In genomic region chr2:217868265-217868892, GRCh38 we compare ENCODE assay signal across 26 cellular contexts.
DNase-seq lines count a peak whose midpoint lies in the region; ATAC-seq, FAIRE-seq and TF ChIP-seq lines count a peak whose summit lies in the region.
"Had no signal": no experiment of that assay in that cellular context is flagged by ENCODE, and none has a peak within 500 bp of the region (broad histone marks: within the 10 kb centered on the region; RNA-seq: fewer than 3 reads in every experiment).

No MANE protein-coding gene starts in this region.

- in situ Hi-C loops in HepG2 (cut with HindIII; ENCODE audit: extremely low pct_ligation_motif_present, low pct_unique_long_range_greater_than_20kb) (no loop called here), transverse colon (cut with MboI; ENCODE audit: low pct_ligation_motif_present in 1 of 4, low pct_unique_long_range_greater_than_20kb in 1 of 4, low sequenced_read_pairs in 3 of 4) (no loop called here)

- 49 to 56% (median 53%) methylated on average over 4 to 5 of the region's 5 CpGs for WGBS in adrenal gland, 4 donors
- 79% methylated on average over 5 of the region's 5 CpGs for WGBS in HepG2 (ENCODE audit: low lambda C conversion rate)
- 81% methylated on average over 5 of the region's 5 CpGs; no CpG with 5 or more reads in 1 of the 2 donors for WGBS in transverse colon (ENCODE audit: low coverage in 1 of 2), 2 donors

- H3K36me3 ChIP-seq in adrenal gland (replicated peaks in 1 of 2): peaks cover 0 to 87% of the 10 kb centered on the region in 2 donors
- peaks cover 17 to 21% of the 10 kb centered on the region in 2 experiments; a peak in 4 of 5 replicates for H3K36me3 ChIP-seq in HepG2 (replicated peaks in 1 of 2; ENCODE audit: control insufficient read depth in 1 of 2, insufficient read depth in 2 of 2, low read length in 2 of 2)
- peaks cover 88% of the 10 kb centered on the region for H3K36me3 ChIP-seq in osteoblast (ENCODE audit: insufficient read depth, low read length)
- H3K36me3 ChIP-seq in transverse colon: no peaks in the 10 kb centered on the region

- peak in 1 of 7 donors; percentile 51 for DNase-seq in adrenal gland
- DNase-seq in HepG2 (ENCODE audit: low spot score): no peak
- no peak for DNase-seq in osteoblast (ENCODE audit: insufficient read length, low spot score, missing footprints)
- DNase-seq in transverse colon: no peak
- no peak for DNase-seq in anterior cingulate cortex (lab: John Stamatoyannopoulos, UW)
- DNase-seq in NCI-H1105 treated with DMSO at 0.1 percent for 48 hours (lab: John Stamatoyannopoulos, UW): no peak
- DNase-seq in head of caudate nucleus: no peak
- DNase-seq: ACHN; activated CD4-positive, alpha-beta T cell treated with anti-CD3 and anti-CD28 coated beads for 48 hours; activated gamma-delta T cell; activated naive CD8-positive, alpha-beta T cell treated with anti-CD3 and anti-CD28 coated beads, Interleukin-2, amount 10 ng/mL, durations not matched to agents 7 days and 5 days; activated T-cell treated with anti-CD3 and anti-CD28 coated beads, Interleukin-2, amount 50 U/mL, for 1 hour; hippocampal formation; Karpas-422; mammary epithelial cell; naive B cell; NCI-H1436 treated with DMSO at 0.1 percent for 48 hours; NCI-H226; NCI-H526 treated with DMSO at 0.1 percent for 48 hours; NK-92 treated with Interleukin-12 subunit alpha and Interleukin-12 subunit beta, amount 100 ng/mL, for 24 hours; stimulated activated CD4-positive, alpha-beta T cell treated with anti-CD3 and anti-CD28 coated beads, Interleukin-4, amount 100 ng/mL, for 24 hours; substantia nigra; T-cell had no signal

- TF ChIP-seq POLR2A in adrenal gland (IDR thresholded peaks at IDR 0.05): no peak
- no peak; a peak in 1 of 4 replicates for TF ChIP-seq POLR2A in HepG2 (IDR thresholded peaks at IDR 0.05; ENCODE audit: insufficient read depth in 1 of 2, low read depth in 2 of 2, low read length in 2 of 2)
- no peak for TF ChIP-seq POLR2A in transverse colon (IDR thresholded peaks at IDR 0.05)

- H4K20me1 ChIP-seq in HepG2 (ENCODE audit: insufficient read depth, low read length): peaks cover 33% of the 10 kb centered on the region; the same call in 1 of the 2 replicates
- H4K20me1 ChIP-seq in osteoblast (ENCODE audit: insufficient read depth, low read length): peaks cover 30% of the 10 kb centered on the region

- H3K27me3 ChIP-seq in adrenal gland (no peaks in the 10 kb centered on the region), HepG2 (ENCODE audit: control insufficient read depth in 1 of 2, insufficient read depth in 2 of 2, low read length in 2 of 2) (no peaks in the 10 kb centered on the region), osteoblast (ENCODE audit: insufficient read depth, low read length) (no peaks in the 10 kb centered on the region), transverse colon (no peaks in the 10 kb centered on the region)

- no peak for TF ChIP-seq RAD21 in HepG2 (CRISPR knock-in tag; IDR thresholded peaks at IDR 0.05)

- intact Hi-C loops in adrenal gland (cut with DNase I): no loop called here
- intact Hi-C loops in HepG2 (cut with micrococcal nuclease; ENCODE audit: unreplicated experiment): no loop called here
- intact Hi-C loops in transverse colon (cut with DNase I; ENCODE audit: low total_unique reads): no loop called here
- intact Hi-C loops in head of caudate nucleus (cut with DNase I): no loop called here

- H3K4me1 ChIP-seq in adrenal gland (replicated peaks in 1 of 2) (peaks cover 8 to 53% of the 10 kb centered on the region in 2 donors), HepG2 (ENCODE audit: insufficient read depth, low read length) (no peaks in the 10 kb centered on the region), osteoblast (ENCODE audit: insufficient read depth, low read length) (peaks cover 6% of the 10 kb centered on the region), transverse colon (peaks cover 4 to 16% (median 11%) of the 10 kb centered on the region in 4 donors)

- H3K9ac ChIP-seq in HepG2 (ENCODE audit: insufficient read depth, low read depth, low read length): no peak overlapping the region

- no peak overlapping the region for H3K4me2 ChIP-seq in HepG2 (ENCODE audit: low read depth, low read length)
- no peak overlapping the region for H3K4me2 ChIP-seq in osteoblast (ENCODE audit: insufficient read depth, low read length)

- BruUV-seq in HepG2 (replicated peaks; lab: Mats Ljungman, UMichigan): no TSS peak

- CTCF ChIA-PET in HepG2 (lab: Yijun Ruan, JAX; ENCODE audit: low intra/inter-chr PET ratio, low total read pairs): no interaction called here

- POLR2A ChIA-PET in HepG2 (lab: Yijun Ruan, JAX): no interaction called here

- no peaks in the 10 kb centered on the region for H3K9me3 ChIP-seq in adrenal gland (replicated peaks in 1 of 3)
- no peaks in the 10 kb centered on the region for H3K9me3 ChIP-seq in HepG2 (ENCODE audit: low read length)
- no peaks in the 10 kb centered on the region for H3K9me3 ChIP-seq in osteoblast (ENCODE audit: low read depth, low read length)
- H3K9me3 ChIP-seq in transverse colon: no peaks in the 10 kb centered on the region

- TF ChIP-seq EP300 in HepG2 (IDR thresholded peaks at IDR 0.05; ENCODE audit: low read depth in 2 of 2, low read length in 2 of 2) (no peak), HepG2 (CRISPR knock-in tag; IDR thresholded peaks at IDR 0.05; ENCODE audit: borderline replicate concordance) (no peak), transverse colon (IDR thresholded peaks at IDR 0.05; ENCODE audit: low read depth) (no peak)

- H3K4me3 ChIP-seq in adrenal gland: no peak overlapping the region
- no peak overlapping the region for H3K4me3 ChIP-seq in HepG2 (replicated peaks in 1 of 3; ENCODE audit: insufficient read depth in 1 of 3, low read depth in 2 of 3, low read length in 3 of 3)
- H3K4me3 ChIP-seq in osteoblast (ENCODE audit: insufficient read depth, low read length): no peak overlapping the region
- H3K4me3 ChIP-seq in transverse colon: no peak overlapping the region

- ATAC-seq in HepG2: no peak
- ATAC-seq: T-cell had no signal

- no peak overlapping the region for H2AFZ ChIP-seq in HepG2 (ENCODE audit: low read length)
- no peak overlapping the region for H2AFZ ChIP-seq in osteoblast (ENCODE audit: low read length)

- no peaks in the 10 kb centered on the region for H3K79me2 ChIP-seq in HepG2 (ENCODE audit: insufficient read depth, low read length)
- peaks cover 2% of the 10 kb centered on the region for H3K79me2 ChIP-seq in osteoblast (ENCODE audit: insufficient read depth, low read length)

- H3K27ac ChIP-seq in adrenal gland (peak overlapping the region in 3 of 5 donors; percentile 52 to 84 (median 83)), HepG2 (ENCODE audit: extremely low read length, insufficient read depth, low read length) (no peak overlapping the region), osteoblast (ENCODE audit: low read depth, low read length) (peak overlapping the region; percentile 40), transverse colon (peak overlapping the region; percentile 36 to 70 (median 50))

- FAIRE-seq in HepG2 (lab: Jason Lieb, UNC): no peak
- FAIRE-seq: endometrium, frontal cortex, H54 had no signal

- TF ChIP-seq CTCF in adrenal gland (IDR thresholded peaks at IDR 0.05) (no peak), HepG2 (CRISPR knock-in tag; IDR thresholded peaks at IDR 0.05) (no peak), osteoblast (IDR thresholded peaks at IDR 0.05; ENCODE audit: extremely low read depth, low read depth, low read length) (no peak), transverse colon (IDR thresholded peaks at IDR 0.05) (no peak)

TF ChIP-seq in HepG2, 621 proteins besides CTCF, POLR2A, EP300 and RAD21:
- TF ChIP-seq ZFY (CRISPR knock-in tag; IDR thresholded peaks at IDR 0.05) (no peak), TEAD3 (CRISPR knock-in tag; optimal IDR thresholded peaks at IDR 0.05; ENCODE audit: borderline replicate concordance) (peak; percentile 16), KAT8 (CRISPR knock-in tag; IDR thresholded peaks at IDR 0.05) (no peak), ZMYM3 (CRISPR knock-in tag; IDR thresholded peaks at IDR 0.05) (peak; percentile 74), ZNF629 (CRISPR knock-in tag; conservative IDR thresholded peaks at IDR 0.05) (peak; percentile 91), ZNF501 (CRISPR knock-in tag; IDR thresholded peaks at IDR 0.05) (0 out of 2 replicates have a peak, but pooled peaks have one; percentile 34)
